ENCODE assay signal across 22 cellular contexts in genomic region chr6:125018136-125018535, GRCh38. TPM values are rescaled to one million over a fixed set of nuclear protein-coding genes. Genes with fewer than 3 reads are reported as not detected.
A peak's percentile ranks its signal among the peaks of the same experiment; 100 is the strongest.
DNase-seq lines count a peak whose midpoint lies in the region; ATAC-seq and TF ChIP-seq lines count a peak whose summit lies in the region.
"Had no signal": no experiment of that assay in that cellular context is flagged by ENCODE, and none has a peak within 500 bp of the region (broad histone marks: within the 10 kb centered on the region; RNA-seq: fewer than 3 reads in every experiment).

No MANE protein-coding gene starts in this region.

- peaks cover 18 to 51% of the 10 kb centered on the region in 2 experiments for H3K79me1 ChIP-seq in IMR-90 (ENCODE audit: low read depth in 1 of 2, low read length in 2 of 2)

- H3K36me3 ChIP-seq in IMR-90 (ENCODE audit: control insufficient read depth, insufficient read depth, low read length) = no peaks in the 10 kb centered on the region
- no peaks in the 10 kb centered on the region for H3K36me3 ChIP-seq in subcutaneous abdominal adipose tissue (ENCODE audit: control insufficient read depth in 5 of 5, insufficient read depth in 5 of 5, low read length in 5 of 5)
- no peaks in the 10 kb centered on the region for H3K36me3 ChIP-seq in Peyer's patch
- H3K36me3 ChIP-seq: BE2C had no signal

- peaks cover 4% of the 10 kb centered on the region for H3K9me3 Mint-ChIP-seq in nephron progenitor cell
- H3K9me3 Mint-ChIP-seq: CD8-positive, alpha-beta memory T cell had no signal

- no peak for TF ChIP-seq RAD21 in IMR-90 (IDR thresholded peaks at IDR 0.05; ENCODE audit: low read length)

- H3K4me1 ChIP-seq in IMR-90 (ENCODE audit: control insufficient read depth, insufficient read depth, low read length) = peaks cover 13% of the 10 kb centered on the region
- peaks cover 4 to 51% (median 33%) of the 10 kb centered on the region in 5 donors for H3K4me1 ChIP-seq in subcutaneous abdominal adipose tissue (ENCODE audit: control insufficient read depth in 5 of 5, insufficient read depth in 5 of 5, low read length in 5 of 5)
- peaks cover 0 to 9% (median 0%) of the 10 kb centered on the region in 4 donors for H3K4me1 ChIP-seq in Peyer's patch
- H3K4me1 ChIP-seq: BE2C had no signal

- TF ChIP-seq CTCF in IMR-90 (conservative IDR thresholded peaks at IDR 0.05; ENCODE audit: low read depth, low read length) (no peak), nephron progenitor cell (IDR thresholded peaks at IDR 0.05) (no peak), Peyer's patch (IDR thresholded peaks at IDR 0.05) (no peak)

- no peaks in the 10 kb centered on the region for H4K20me1 ChIP-seq in IMR-90 (ENCODE audit: insufficient read depth, low read length)

- H3K23ac ChIP-seq in IMR-90 (ENCODE audit: low read depth, low read length) = no peak overlapping the region

- intact Hi-C loops in IMR-90 (cut with micrococcal nuclease) = no loop called here

- no peak overlapping the region for H3K9ac ChIP-seq in IMR-90 (ENCODE audit: low read depth, low read length)
- no peak overlapping the region for H3K9ac ChIP-seq in subcutaneous abdominal adipose tissue (ENCODE audit: low read length in 5 of 5)

- H3K27me3 ChIP-seq in IMR-90 (ENCODE audit: control insufficient read depth, insufficient read depth, low read length) (no peaks in the 10 kb centered on the region), subcutaneous abdominal adipose tissue (ENCODE audit: control insufficient read depth in 5 of 5, insufficient read depth in 4 of 5, low read length in 5 of 5) (no peaks in the 10 kb centered on the region), Peyer's patch (no peaks in the 10 kb centered on the region)
- H3K27me3 ChIP-seq: BE2C had no signal

- H2AK9ac ChIP-seq in IMR-90 (replicated peaks; ENCODE audit: low read depth, low read length, poor library complexity) = no peak overlapping the region

- H2BK15ac ChIP-seq in IMR-90 (ENCODE audit: low read depth, low read length) = no peak overlapping the region

- no peak overlapping the region for H2AFZ ChIP-seq in IMR-90 (replicated peaks; ENCODE audit: low read length, poor library complexity)

- no peak overlapping the region for H2BK20ac ChIP-seq in IMR-90 (ENCODE audit: low read depth, low read length)

- TF ChIP-seq POLR2A in IMR-90 (IDR thresholded peaks at IDR 0.05; ENCODE audit: low read depth, low read length) (no peak), Peyer's patch (IDR thresholded peaks at IDR 0.05) (no peak)

- H3K18ac ChIP-seq in IMR-90 (ENCODE audit: low read depth, low read length) = no peak overlapping the region

- no peaks in the 10 kb centered on the region for H3K9me1 ChIP-seq in IMR-90 (ENCODE audit: insufficient read depth, low read length)

- H3K27ac ChIP-seq in IMR-90 (ENCODE audit: insufficient read depth, low read length) (no peak overlapping the region), subcutaneous abdominal adipose tissue (ENCODE audit: low read depth, low read length) (peak overlapping the region; percentile 2), Peyer's patch (no peak overlapping the region)
- H3K27ac ChIP-seq: HL-60 had no signal

- H3K4me3 Mint-ChIP-seq in nephron progenitor cell = no peak overlapping the region
- H3K4me3 Mint-ChIP-seq: CD4-positive, CD25-positive, alpha-beta regulatory T cell; CD8-positive, alpha-beta memory T cell had no signal

- no peak overlapping the region for H4K8ac ChIP-seq in IMR-90 (ENCODE audit: low read depth in 2 of 2, low read length in 2 of 2)

- H3K4me3 ChIP-seq in IMR-90 (ENCODE audit: insufficient read depth, low read depth, low read length) = no peak overlapping the region
- H3K4me3 ChIP-seq in subcutaneous abdominal adipose tissue (ENCODE audit: low read depth in 1 of 5, low read length in 5 of 5) = no peak overlapping the region
- H3K4me3 ChIP-seq in Peyer's patch = no peak overlapping the region
- H3K4me3 ChIP-seq: K562 had no signal

- no peak overlapping the region for H2AK5ac ChIP-seq in IMR-90 (ENCODE audit: low read depth, low read length)

- in situ Hi-C loops in IMR-90 (cut with MboI; ENCODE audit: low sequenced_read_pairs) = no loop called here

- no peak overlapping the region for H4K91ac ChIP-seq in IMR-90 (ENCODE audit: insufficient read depth, low read depth, low read length)

- POLR2A ChIA-PET in IMR-90 (lab: Charles Lee; ENCODE audit: unreplicated experiment) (no interaction called here), HEK293T (lab: Yijun Ruan, JAX) (no interaction called here)

- H2BK5ac ChIP-seq in IMR-90 (ENCODE audit: low read depth, low read length, poor library complexity, severe bottlenecking) = no peak overlapping the region

- BruUV-seq in IMR-90 (replicated peaks; lab: Mats Ljungman, UMichigan) = no TSS peak

- DNase-seq in IMR-90 (no peak), fibroblast of gingiva (ENCODE audit: low read depth) (peak; percentile 30), nephron progenitor cell (no peak), Peyer's patch (no peak), activated T-cell treated with anti-CD3 and anti-CD28 coated beads for 4 hours (no peak), HEK293T (ENCODE audit: extremely low spot score) (no peak)
- DNase-seq: ACHN; BE2C; C1 segment of cervical spinal cord; CD4-positive, CD25-positive, alpha-beta regulatory T cell; CD8-positive, alpha-beta memory T cell; COR-L47; DMS 273 treated with DMSO at 0.1 percent for 48 hours; DMS53; DND-41; GOT3; H7 had no signal

- dilution Hi-C loops in IMR-90 (cut with HindIII; ENCODE audit: low sequenced_read_pairs, unreplicated experiment) = no loop called here

- CTCF ChIA-PET in IMR-90 (lab: Yijun Ruan, JAX) (no interaction called here), HEK293T (lab: Yijun Ruan, JAX) (no interaction called here)

- H3K56ac ChIP-seq in IMR-90 (ENCODE audit: extremely low read depth, insufficient read depth, low read length) = no peak overlapping the region

- no peak overlapping the region for H4K5ac ChIP-seq in IMR-90 (ENCODE audit: low read depth, low read length)

- no peaks in the 10 kb centered on the region for H3K9me3 ChIP-seq in IMR-90 (ENCODE audit: control insufficient read depth, insufficient read depth, low read length)
- no peaks in the 10 kb centered on the region for H3K9me3 ChIP-seq in subcutaneous abdominal adipose tissue (ENCODE audit: control insufficient read depth in 5 of 5, low read length in 5 of 5)
- H3K9me3 ChIP-seq in Peyer's patch = no peaks in the 10 kb centered on the region
- H3K9me3 ChIP-seq: BE2C had no signal

- peaks cover 28% of the 10 kb centered on the region for H3K4me1 Mint-ChIP-seq in nephron progenitor cell
- H3K4me1 Mint-ChIP-seq: CD4-positive, CD25-positive, alpha-beta regulatory T cell; CD8-positive, alpha-beta memory T cell had no signal

- H3K4ac ChIP-seq in IMR-90 (ENCODE audit: low read depth, low read length) = no peak overlapping the region

- H3K14ac ChIP-seq in IMR-90 (replicated peaks; ENCODE audit: low read depth, low read length) = no peak overlapping the region

- peak overlapping the region; percentile 77 for H3K27ac Mint-ChIP-seq in nephron progenitor cell
- H3K27ac Mint-ChIP-seq: CD4-positive, CD25-positive, alpha-beta regulatory T cell; CD8-positive, alpha-beta memory T cell had no signal

- H2BK120ac ChIP-seq in IMR-90 (ENCODE audit: low read depth, low read length) = no peak overlapping the region

- H3K4me2 ChIP-seq in IMR-90 (ENCODE audit: low read depth, low read length) = no peak overlapping the region

- no peak for ATAC-seq in IMR-90 (ENCODE audit: low read depth)
- ATAC-seq in HG02610 (IDR thresholded peaks at IDR 0.05; ENCODE audit: unreplicated experiment) = no peak
- ATAC-seq: HCT116, K562 had no signal

- no peaks in the 10 kb centered on the region for H3K27me3 Mint-ChIP-seq in nephron progenitor cell (ENCODE audit: low read depth, poor library complexity)
- H3K27me3 Mint-ChIP-seq: CD4-positive, CD25-positive, alpha-beta regulatory T cell; CD8-positive, alpha-beta memory T cell had no signal

- H3K36me3 Mint-ChIP-seq in nephron progenitor cell (ENCODE audit: low read depth) = peaks cover 21% of the 10 kb centered on the region
- H3K36me3 Mint-ChIP-seq: CD4-positive, CD25-positive, alpha-beta regulatory T cell; CD8-positive, alpha-beta memory T cell had no signal

TF ChIP-seq in IMR-90, 13 proteins besides CTCF, POLR2A, EP300 and RAD21:
- TF ChIP-seq RCOR1 (IDR thresholded peaks at IDR 0.05; ENCODE audit: insufficient replicate concordance, low read length) (no peak), CEBPB (IDR thresholded peaks at IDR 0.05; ENCODE audit: low read depth, low read length) (peak; percentile 59; the same call in 1 of the 2 replicates), USF2 (IDR thresholded peaks at IDR 0.05; ENCODE audit: low read depth, low read length) (no peak), MAZ (IDR thresholded peaks at IDR 0.05; ENCODE audit: borderline replicate concordance, low read depth, low read length) (no peak)

TF ChIP-seq in HEK293T, 16 proteins besides CTCF, POLR2A, EP300 and RAD21:
- TF ChIP-seq HDGF (IDR thresholded peaks at IDR 0.05; ENCODE audit: borderline replicate concordance) (no peak), CTBP1 (IDR thresholded peaks at IDR 0.05; ENCODE audit: borderline replicate concordance) (no peak), L3MBTL2 (conservative IDR thresholded peaks at IDR 0.05) (no peak), PKNOX1 (IDR thresholded peaks at IDR 0.05) (no peak), ARNT (IDR thresholded peaks at IDR 0.05) (no peak), SP1 (IDR thresholded peaks at IDR 0.05) (no peak), FOXA1 (IDR thresholded peaks at IDR 0.05) (no peak), ZNF384 (IDR thresholded peaks at IDR 0.05) (no peak), ELF4 (IDR thresholded peaks at IDR 0.05) (no peak), NFRKB (IDR thresholded peaks at IDR 0.05) (no peak), SUZ12 (IDR thresholded peaks at IDR 0.05) (no peak), LEF1 (IDR thresholded peaks at IDR 0.05; ENCODE audit: borderline replicate concordance) (no peak), FOXK2 (IDR thresholded peaks at IDR 0.05) (no peak), BHLHE40 (IDR thresholded peaks at IDR 0.05; ENCODE audit: borderline replicate concordance) (no peak)

RNA-seq across cellular contexts. Expression of gene RNF217, which starts 55.9 kb away (rescaled TPM):
- 16.7 and 20.4 TPM in 2 replicates for total RNA-seq in IMR-90 (2012; rRNA removed)
- 11.7 TPM in 2 replicates for polyA plus RNA-seq in IMR-90 (2012; rRNA removed)
- 2.5 and 2.7 TPM in 2 replicates for polyA plus RNA-seq in IMR-90 (2012; cell fraction: cytosol; rRNA removed)
- polyA plus RNA-seq in IMR-90 (2012; cell fraction: nucleus; rRNA removed; ENCODE audit: low replicate concordance) = 7.8 and 59.2 TPM in 2 replicates
- total RNA-seq in Peyer's patch = 10 to 100 TPM in 3 of 4 donors, 1 to 10 TPM in 1; 7.4 to 60.1 (median 23.5) TPM
- polyA plus RNA-seq: CD4-positive, CD25-positive, alpha-beta regulatory T cell; CD8-positive, alpha-beta memory T cell had no signal
